ENCODE assay signal across 8 cellular contexts in genomic region chr1:29513357-29513756, GRCh38.
DNase-seq lines count a peak whose midpoint lies in the region; ATAC-seq and TF ChIP-seq lines count a peak whose summit lies in the region.

No MANE protein-coding gene starts in this region.

- DNase-seq in activated CD4-positive, alpha-beta T cell treated with anti-CD3 and anti-CD28 coated beads for 48 hours = peak; percentile 28
- DNase-seq in activated CD4-positive, alpha-beta T cell treated with anti-CD3 and anti-CD28 coated beads for 4 hours = no peak
- peak; percentile 77 for DNase-seq in M059J (ENCODE audit: low read depth)
- DNase-seq in T1000 (lab: John Stamatoyannopoulos, UW) = peak; percentile 39
- DNase-seq in heart right ventricle = peak in 1 of 2 donors; percentile 23
- DNase-seq in spleen = peak; percentile 44
- DNase-seq in GOT3 (lab: John Stamatoyannopoulos, UW) = no peak

- WGBS in heart right ventricle, 2 donors = 47 to 51% methylated on average over 5 of the region's 5 CpGs
- 52 to 72% (median 68%) methylated on average over 5 of the region's 5 CpGs for WGBS in spleen, 5 donors

- H3K27ac ChIP-seq in heart right ventricle (no peak overlapping the region), spleen (no peak overlapping the region)

- no peak for TF ChIP-seq POLR2A in spleen (IDR thresholded peaks at IDR 0.05)

- H3K9me3 ChIP-seq in heart right ventricle = peaks cover 0 to 6% (median 0%) of the 10 kb centered on the region in 11 donors
- H3K9me3 ChIP-seq in spleen = peaks cover 0 to 8% (median 0%) of the 10 kb centered on the region in 8 donors

- ATAC-seq in heart right ventricle (peak; percentile 52 to 93 (median 72)), HG02678 (IDR thresholded peaks at IDR 0.05; ENCODE audit: unreplicated experiment) (no peak)

- peaks cover 0 to 40% (median 4%) of the 10 kb centered on the region in 7 donors for H3K27me3 ChIP-seq in heart right ventricle
- peaks cover 0 to 24% (median 0%) of the 10 kb centered on the region in 7 donors for H3K27me3 ChIP-seq in spleen (replicated peaks in 1 of 7)

- intact Hi-C loops in heart right ventricle (cut with DNase I) (loop anchor here in 4 of 10 donors (5.0 to 10.0 kb wide), 3 partner anchors 571 to 1194 kb away; no protein-coding TSS in a partner anchor), spleen (cut with DNase I; ENCODE audit: low total_unique reads) (no loop called here)

- H3K4me1 ChIP-seq in heart right ventricle (no peaks in the 10 kb centered on the region), spleen (no peaks in the 10 kb centered on the region)

- H3K4me3 ChIP-seq in heart right ventricle (no peak overlapping the region), spleen (no peak overlapping the region)

- TF ChIP-seq CTCF in heart right ventricle (IDR thresholded peaks at IDR 0.05) (peak; percentile 28 to 61 (median 52)), spleen (IDR thresholded peaks at IDR 0.05 in 8 of 11, conservative IDR thresholded peaks at IDR 0.05 in 3 of 11) (peak in 7 of 11 experiments; percentile 25 to 54 (median 33))

- H3K36me3 ChIP-seq in heart right ventricle = no peaks in the 10 kb centered on the region
- H3K36me3 ChIP-seq in spleen = no peaks in the 10 kb centered on the region

Comparison
In these comparisons a context has a peak if more than half of its experiments do, and no peak if none do; other contexts are left out.
1. DNase-seq: peak in activated CD4-positive, alpha-beta T cell treated with anti-CD3 and anti-CD28 coated beads for 48 hours (single experiment), M059J (single experiment), T1000 (single experiment) and spleen (single experiment); none in activated CD4-positive, alpha-beta T cell treated with anti-CD3 and anti-CD28 coated beads for 4 hours (0 of 2) and GOT3 (single experiment).